26 cellular contexts compared by ENCODE assay signal in genomic region chr3:48023377-48023776, GRCh38. TPM values are rescaled to one million over a fixed set of nuclear protein-coding genes. Genes with fewer than 3 reads are reported as not detected.
DNase-seq lines count a peak whose midpoint lies in the region; ATAC-seq and TF ChIP-seq lines count a peak whose summit lies in the region.
"Had no signal": no experiment of that assay in that cellular context is flagged by ENCODE, and none has a peak within 500 bp of the region (broad histone marks: within the 10 kb centered on the region; RNA-seq: fewer than 3 reads in every experiment).

No MANE protein-coding gene starts in this region.

- H4K20me1 ChIP-seq in smooth muscle cell (ENCODE audit: low read depth), result peaks cover 100% of the 10 kb centered on the region

- H3K4me1 ChIP-seq in right atrium auricular region, result peaks cover 0 to 55% of the 10 kb centered on the region in 2 donors
- peaks cover 47% of the 10 kb centered on the region for H3K4me1 ChIP-seq in muscle layer of colon (ENCODE audit: insufficient read depth, low read length)
- peaks cover 13% of the 10 kb centered on the region for H3K4me1 ChIP-seq in smooth muscle cell (ENCODE audit: low read depth)

- TF ChIP-seq CTCF in right atrium auricular region (IDR thresholded peaks at IDR 0.05) (no peak), fibroblast of villous mesenchyme (IDR thresholded peaks at IDR 0.05; ENCODE audit: insufficient read depth, low read depth, low read length) (no peak), smooth muscle cell (IDR thresholded peaks at IDR 0.05; ENCODE audit: borderline replicate concordance, insufficient read depth, poor library complexity, severe bottlenecking) (no peak)

- peak overlapping the region in 1 of 2 donors; percentile 61 for H3K27ac ChIP-seq in right atrium auricular region
- H3K27ac ChIP-seq in muscle layer of colon (ENCODE audit: low read depth, low read length), result peak overlapping the region; percentile 30
- peak overlapping the region; percentile 40 for H3K27ac ChIP-seq in smooth muscle cell (ENCODE audit: low read depth)
- H3K27ac ChIP-seq: adrenal gland, VCaP had no signal

- H3K79me2 ChIP-seq in smooth muscle cell (ENCODE audit: low read depth), result peaks cover 99% of the 10 kb centered on the region

- 85% methylated on average over 1 of the region's 1 CpG for WGBS in smooth muscle cell (ENCODE audit: low lambda C conversion rate)

- H3K4me3 ChIP-seq in right atrium auricular region (no peak overlapping the region), fibroblast of villous mesenchyme (ENCODE audit: low read depth, low read length) (no peak overlapping the region), muscle layer of colon (ENCODE audit: low read depth in 1 of 2, low read length in 2 of 2) (no peak overlapping the region), smooth muscle cell (no peak overlapping the region)
- H3K4me3 ChIP-seq: adrenal gland, K562 had no signal

- H3K27me3 ChIP-seq in right atrium auricular region (no peaks in the 10 kb centered on the region), muscle layer of colon (ENCODE audit: control insufficient read depth in 1 of 2, insufficient read depth in 2 of 2, low read length in 2 of 2) (no peaks in the 10 kb centered on the region), smooth muscle cell (ENCODE audit: low read depth) (no peaks in the 10 kb centered on the region)
- H3K27me3 ChIP-seq: adrenal gland had no signal

- H2AFZ ChIP-seq in smooth muscle cell (ENCODE audit: low read depth), result no peak overlapping the region

- no peaks in the 10 kb centered on the region for H3K9me3 ChIP-seq in right atrium auricular region
- H3K9me3 ChIP-seq in muscle layer of colon (ENCODE audit: low read length), result no peaks in the 10 kb centered on the region
- no peaks in the 10 kb centered on the region for H3K9me3 ChIP-seq in smooth muscle cell (replicated peaks; ENCODE audit: low read depth)
- H3K9me3 ChIP-seq: adrenal gland had no signal

- peaks cover 27% of the 10 kb centered on the region for H3F3A ChIP-seq in smooth muscle cell (ENCODE audit: low read depth)

- no peak for DNase-seq in Right ventricle myocardium superior
- DNase-seq in right atrium auricular region (ENCODE audit: low spot score), result no peak
- peak; percentile 33 for DNase-seq in fibroblast of villous mesenchyme (ENCODE audit: low read depth)
- DNase-seq in smooth muscle cell (lab: John Stamatoyannopoulos, UW; ENCODE audit: unreplicated experiment), result no peak
- no peak for DNase-seq in COR-L47 (lab: John Stamatoyannopoulos, UW)
- no peak for DNase-seq in posterior vena cava (ENCODE audit: low spot score)
- DNase-seq: activated CD4-positive, alpha-beta T cell treated with anti-CD3 and anti-CD28 coated beads, Interleukin-2, amount 50 U/mL, for 4 hours; activated gamma-delta T cell treated with Interleukin-2 at 50 U/mL for 16 hours; adrenal gland; Calu3; central memory CD4-positive, alpha-beta T cell; effector CD4-positive, alpha-beta T cell; GOT3; left cardiac atrium; MM.1S; NCI-H1436; NCI-H526; PC-3; stimulated activated CD4-positive, alpha-beta T cell treated with anti-CD3 and anti-CD28 coated beads, Interleukin-2, amount 100 ng/mL, for 24 hours; stimulated activated naive CD4-positive, alpha-beta T cell; T-helper 2 cell had no signal

- peak overlapping the region; percentile 14 for H3K4me2 ChIP-seq in smooth muscle cell

- peak; percentile 73 for ATAC-seq in Right ventricle myocardium superior (ENCODE audit: poor library complexity)
- no peak for ATAC-seq in GM21423 (IDR thresholded peaks at IDR 0.05; ENCODE audit: unreplicated experiment)
- ATAC-seq: esophagus mucosa, K562, PC-3 had no signal

- no peaks in the 10 kb centered on the region for H3K36me3 ChIP-seq in right atrium auricular region
- no peaks in the 10 kb centered on the region for H3K36me3 ChIP-seq in muscle layer of colon (ENCODE audit: insufficient read depth, low read length)
- H3K36me3 ChIP-seq in smooth muscle cell (ENCODE audit: low read depth), result no peaks in the 10 kb centered on the region
- H3K36me3 ChIP-seq: adrenal gland had no signal

- no peak overlapping the region for H3K9ac ChIP-seq in muscle layer of colon (ENCODE audit: low read length)
- no peak overlapping the region for H3K9ac ChIP-seq in smooth muscle cell (ENCODE audit: low read depth)

- intact Hi-C loops in Right ventricle myocardium superior (cut with DNase I), result loop anchor here (10.0 kb wide), 1 partner anchor 51 kb away; no protein-coding TSS in a partner anchor
- intact Hi-C loops in posterior vena cava (cut with DNase I), result no loop called here

RNA-seq across cellular contexts. Expression of gene MAP4, which starts 7.2 kb away (rescaled TPM):
- total RNA-seq in Right ventricle myocardium superior, result 426 TPM
- 100 to 1,000 TPM; 428 to 552 TPM for total RNA-seq in right atrium auricular region
- 111 and 127 TPM in 2 replicates for total RNA-seq in fibroblast of villous mesenchyme
- 109 and 114 TPM in 2 replicates for total RNA-seq in smooth muscle cell
- 159 and 166 TPM in 2 replicates for polyA plus RNA-seq in smooth muscle cell
- total RNA-seq in posterior vena cava, result 100 to 1,000 TPM; 332 to 380 TPM
